17 cellular contexts compared by ENCODE assay signal in the genomic region with DNA sequence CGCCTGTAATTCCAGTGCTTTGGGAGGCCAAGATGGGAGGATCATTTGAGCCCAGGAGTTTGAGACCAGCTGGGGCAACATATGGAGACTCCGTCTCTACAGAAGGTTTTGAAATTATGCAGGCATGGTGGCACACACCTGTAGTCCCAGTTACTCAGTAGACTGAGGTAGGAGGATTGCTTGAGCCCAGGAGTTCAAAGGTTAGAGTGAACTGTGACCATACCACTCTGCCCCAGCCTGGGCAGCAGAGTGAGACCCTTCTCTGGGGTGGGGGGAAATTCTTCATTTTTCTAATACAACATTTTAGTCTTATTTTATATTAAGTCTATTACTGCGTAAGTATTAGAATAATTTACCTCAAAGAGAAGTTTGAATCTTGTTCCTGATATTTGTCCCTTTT. TPM values are rescaled to one million over a fixed set of nuclear protein-coding genes. Genes with fewer than 3 reads are reported as not detected.
DNase-seq lines count a peak whose midpoint lies in the region; ATAC-seq and TF ChIP-seq lines count a peak whose summit lies in the region.
"Had no signal": no experiment of that assay in that cellular context is flagged by ENCODE, and none has a peak within 500 bp of the region (broad histone marks: within the 10 kb centered on the region; RNA-seq: fewer than 3 reads in every experiment).

No MANE protein-coding gene starts in this region.

- TF ChIP-seq CTCF in psoas muscle (IDR thresholded peaks at IDR 0.05) = no peak

- H3K27ac Mint-ChIP-seq in T-helper 2 cell treated with Interferon-gamma antibody and Interleukin-4, amounts not matched to agents 5 μg/mL and 100 μg/mL, for 36 hours = peak overlapping the region; percentile 45
- H3K27ac Mint-ChIP-seq in activated naive CD4-positive, alpha-beta T cell treated with anti-CD3 and anti-CD28 coated beads, Interleukin-2, amount 50 U/mL, for 24 hours = peak overlapping the region; percentile 79
- H3K27ac Mint-ChIP-seq in activated T-helper 17 cell treated with anti-CD3 and anti-CD28 coated beads, Interleukin-2, amount 50 U/mL, for 72 hours = peak overlapping the region; percentile 21
- H3K27ac Mint-ChIP-seq in stimulated activated effector memory CD8-positive, alpha-beta T cell treated with anti-CD3 and anti-CD28 coated beads, Interleukin-12 subunit alpha, Interleukin-12 subunit beta, amount 100 ng/mL, for 72 hours = peak overlapping the region; percentile 43

- no peaks in the 10 kb centered on the region for H3K27me3 ChIP-seq in psoas muscle (ENCODE audit: insufficient read depth in 3 of 3, low read length in 2 of 3)

- no peak for DNase-seq in T-helper 2 cell treated with Interferon-gamma antibody and Interleukin-4, amounts not matched to agents 5 μg/mL and 100 μg/mL, for 36 hours (ENCODE audit: low spot score)
- DNase-seq in T-helper 2 cell (no peak), psoas muscle (no peak)
- DNase-seq in activated naive CD4-positive, alpha-beta T cell (lab: John Stamatoyannopoulos, UW) = no peak
- DNase-seq in stimulated activated effector memory CD8-positive, alpha-beta T cell treated with anti-CD3 and anti-CD28 coated beads, Interleukin-12 subunit alpha, Interleukin-12 subunit beta, amount 100 ng/mL, for 72 hours (ENCODE audit: low spot score in 2 of 2) = no peak
- DNase-seq: 8988T, DMS79 treated with DMSO at 0.1 percent for 48 hours, NCI-H1417 treated with DMSO at 0.1 percent for 48 hours, NCI-H187 treated with DMSO at 0.1 percent for 48 hours, NCI-H226, NCI-H524, PC-9 had no signal

- peaks cover 6% of the 10 kb centered on the region for H3K4me1 ChIP-seq in psoas muscle

- no peaks in the 10 kb centered on the region for H3K9me3 ChIP-seq in psoas muscle

- H3K4me3 Mint-ChIP-seq in T-helper 2 cell treated with Interferon-gamma antibody and Interleukin-4, amounts not matched to agents 5 μg/mL and 100 μg/mL, for 36 hours = no peak overlapping the region
- no peak overlapping the region for H3K4me3 Mint-ChIP-seq in activated naive CD4-positive, alpha-beta T cell treated with anti-CD3 and anti-CD28 coated beads, Interleukin-2, amount 50 U/mL, for 24 hours
- H3K4me3 Mint-ChIP-seq in activated T-helper 17 cell treated with anti-CD3 and anti-CD28 coated beads, Interleukin-2, amount 50 U/mL, for 72 hours = no peak overlapping the region
- no peak overlapping the region for H3K4me3 Mint-ChIP-seq in stimulated activated effector memory CD8-positive, alpha-beta T cell treated with anti-CD3 and anti-CD28 coated beads, Interleukin-12 subunit alpha, Interleukin-12 subunit beta, amount 100 ng/mL, for 72 hours
- H3K4me3 Mint-ChIP-seq: CD14-positive monocyte had no signal

- peaks cover 80% of the 10 kb centered on the region for H3K36me3 Mint-ChIP-seq in T-helper 2 cell treated with Interferon-gamma antibody and Interleukin-4, amounts not matched to agents 5 μg/mL and 100 μg/mL, for 36 hours (ENCODE audit: low read depth)
- H3K36me3 Mint-ChIP-seq in activated naive CD4-positive, alpha-beta T cell treated with anti-CD3 and anti-CD28 coated beads, Interleukin-2, amount 50 U/mL, for 24 hours = peaks cover 52% of the 10 kb centered on the region
- H3K36me3 Mint-ChIP-seq in activated T-helper 17 cell treated with anti-CD3 and anti-CD28 coated beads, Interleukin-2, amount 50 U/mL, for 72 hours (ENCODE audit: low read depth) = peaks cover 99% of the 10 kb centered on the region
- peaks cover 100% of the 10 kb centered on the region for H3K36me3 Mint-ChIP-seq in stimulated activated effector memory CD8-positive, alpha-beta T cell treated with anti-CD3 and anti-CD28 coated beads, Interleukin-12 subunit alpha, Interleukin-12 subunit beta, amount 100 ng/mL, for 72 hours

- H3K27me3 Mint-ChIP-seq in T-helper 2 cell treated with Interferon-gamma antibody and Interleukin-4, amounts not matched to agents 5 μg/mL and 100 μg/mL, for 36 hours (ENCODE audit: low read depth) = no peaks in the 10 kb centered on the region
- H3K27me3 Mint-ChIP-seq in activated naive CD4-positive, alpha-beta T cell treated with anti-CD3 and anti-CD28 coated beads, Interleukin-2, amount 50 U/mL, for 24 hours = no peaks in the 10 kb centered on the region
- no peaks in the 10 kb centered on the region for H3K27me3 Mint-ChIP-seq in activated T-helper 17 cell treated with anti-CD3 and anti-CD28 coated beads, Interleukin-2, amount 50 U/mL, for 72 hours

- WGBS in psoas muscle, 3 donors = 97 to 100% (median 99%) methylated on average over 3 of the region's 3 CpGs

- no peak overlapping the region for H3K27ac ChIP-seq in psoas muscle
- H3K27ac ChIP-seq: PC-9 had no signal

- intact Hi-C loops in psoas muscle (cut with DNase I) = no loop called here

- H3K9me3 Mint-ChIP-seq in T-helper 2 cell treated with Interferon-gamma antibody and Interleukin-4, amounts not matched to agents 5 μg/mL and 100 μg/mL, for 36 hours = peaks cover 7% of the 10 kb centered on the region
- no peaks in the 10 kb centered on the region for H3K9me3 Mint-ChIP-seq in activated naive CD4-positive, alpha-beta T cell treated with anti-CD3 and anti-CD28 coated beads, Interleukin-2, amount 50 U/mL, for 24 hours
- H3K9me3 Mint-ChIP-seq in activated T-helper 17 cell treated with anti-CD3 and anti-CD28 coated beads, Interleukin-2, amount 50 U/mL, for 72 hours = peaks cover 4% of the 10 kb centered on the region
- no peaks in the 10 kb centered on the region for H3K9me3 Mint-ChIP-seq in stimulated activated effector memory CD8-positive, alpha-beta T cell treated with anti-CD3 and anti-CD28 coated beads, Interleukin-12 subunit alpha, Interleukin-12 subunit beta, amount 100 ng/mL, for 72 hours
- H3K9me3 Mint-ChIP-seq: CD14-positive monocyte had no signal

- peaks cover 41% of the 10 kb centered on the region for H3K4me1 Mint-ChIP-seq in T-helper 2 cell treated with Interferon-gamma antibody and Interleukin-4, amounts not matched to agents 5 μg/mL and 100 μg/mL, for 36 hours (ENCODE audit: low read depth)
- peaks cover 84% of the 10 kb centered on the region for H3K4me1 Mint-ChIP-seq in activated naive CD4-positive, alpha-beta T cell treated with anti-CD3 and anti-CD28 coated beads, Interleukin-2, amount 50 U/mL, for 24 hours
- peaks cover 41% of the 10 kb centered on the region for H3K4me1 Mint-ChIP-seq in activated T-helper 17 cell treated with anti-CD3 and anti-CD28 coated beads, Interleukin-2, amount 50 U/mL, for 72 hours
- peaks cover 62% of the 10 kb centered on the region for H3K4me1 Mint-ChIP-seq in stimulated activated effector memory CD8-positive, alpha-beta T cell treated with anti-CD3 and anti-CD28 coated beads, Interleukin-12 subunit alpha, Interleukin-12 subunit beta, amount 100 ng/mL, for 72 hours

- no peak for ATAC-seq in activated T-helper 17 cell treated with anti-CD3 and anti-CD28 coated beads, Interleukin-2, amount 50 U/mL, for 72 hours (replicated peaks)
- ATAC-seq in stimulated activated effector memory CD8-positive, alpha-beta T cell treated with anti-CD3 and anti-CD28 coated beads, Interleukin-12 subunit alpha, Interleukin-12 subunit beta, amount 100 ng/mL, for 72 hours = no peak
- ATAC-seq in psoas muscle = no peak
- no peak for ATAC-seq in HG02759 (IDR thresholded peaks at IDR 0.05; ENCODE audit: unreplicated experiment)

- peaks cover 9 to 42% of the 10 kb centered on the region in 2 donors for H3K36me3 ChIP-seq in psoas muscle (ENCODE audit: insufficient read depth in 1 of 2, low read depth in 1 of 2)

- no peak overlapping the region for H3K4me3 ChIP-seq in psoas muscle
- H3K4me3 ChIP-seq: PC-9 had no signal

RNA-seq across cellular contexts. Expression of a gene that starts 20.1 kb away (rescaled TPM):
- total RNA-seq in activated T-helper 17 cell treated with anti-CD3 and anti-CD28 coated beads, Interleukin-2, amount 50 U/mL, for 72 hours = 10 to 100 TPM; 16.0 to 16.4 TPM
- under 1 TPM; 0.26 to 0.42 (median 0.36) TPM for total RNA-seq in psoas muscle
- under 1 TPM in 1 of 3 donors, not detected in 2; 0.16 TPM for polyA plus RNA-seq in psoas muscle
- total RNA-seq: M059J had no signal

Comparison
In these comparisons a context has a peak if more than half of its experiments do, and no peak if none do; other contexts are left out.
1. H3K27ac Mint-ChIP-seq: peak in every context shown above with its lines; median percentile 79 in activated naive CD4-positive, alpha-beta T cell treated with anti-CD3 and anti-CD28 coated beads, Interleukin-2, amount 50 U/mL, for 24 hours; 45 in T-helper 2 cell treated with Interferon-gamma antibody and Interleukin-4, amounts not matched to agents 5 μg/mL and 100 μg/mL, for 36 hours; 43 in stimulated activated effector memory CD8-positive, alpha-beta T cell treated with anti-CD3 and anti-CD28 coated beads, Interleukin-12 subunit alpha, Interleukin-12 subunit beta, amount 100 ng/mL, for 72 hours; 21 in activated T-helper 17 cell treated with anti-CD3 and anti-CD28 coated beads, Interleukin-2, amount 50 U/mL, for 72 hours.
2. RNA of a gene that starts 20.1 kb away (total RNA-seq): 16.0 to 16.4 TPM in activated T-helper 17 cell treated with anti-CD3 and anti-CD28 coated beads, Interleukin-2, amount 50 U/mL, for 72 hours; 0.26 to 0.42 TPM in psoas muscle; every median in the first group is over 10 times any median in the second.